ENCODE assay signal across 11 cellular contexts in genomic region chr6:158068156-158068892, GRCh38.
A peak's percentile ranks its signal among the peaks of the same experiment; 100 is the strongest.
DNase-seq lines count a peak whose midpoint lies in the region; FAIRE-seq and TF ChIP-seq lines count a peak whose summit lies in the region.
"Had no signal": no experiment of that assay in that cellular context is flagged by ENCODE, and none has a peak within 500 bp of the region (broad histone marks: within the 10 kb centered on the region; RNA-seq: fewer than 3 reads in every experiment).

No MANE protein-coding gene starts in this region.

- TF ChIP-seq CTCF in ascending aorta (IDR thresholded peaks at IDR 0.05) = no peak
- no peak for TF ChIP-seq CTCF in kidney (IDR thresholded peaks at IDR 0.05; ENCODE audit: borderline replicate concordance, extremely low read depth, insufficient read depth)
- no peak for TF ChIP-seq CTCF in thyroid gland (IDR thresholded peaks at IDR 0.05)
- TF ChIP-seq CTCF in nephron progenitor cell (IDR thresholded peaks at IDR 0.05) = no peak

- H3K36me3 ChIP-seq in ascending aorta (peaks cover 13 to 54% of the 10 kb centered on the region in 2 donors), kidney (ENCODE audit: control insufficient read depth in 1 of 2, insufficient read depth in 2 of 2, low read length in 2 of 2) (peaks cover 0 to 3% of the 10 kb centered on the region in 2 donors), thyroid gland (peaks cover 0 to 12% of the 10 kb centered on the region in 2 donors)

- H3K4me1 Mint-ChIP-seq in activated T-cell treated with anti-CD3 and anti-CD28 coated beads, Interleukin-2, amount 50 U/mL, for 24 hours (ENCODE audit: low read depth) = peaks cover 31% of the 10 kb centered on the region
- peaks cover 34% of the 10 kb centered on the region for H3K4me1 Mint-ChIP-seq in nephron progenitor cell

- H3K9me3 Mint-ChIP-seq in activated T-cell treated with anti-CD3 and anti-CD28 coated beads, Interleukin-2, amount 50 U/mL, for 24 hours = no peaks in the 10 kb centered on the region
- no peaks in the 10 kb centered on the region for H3K9me3 Mint-ChIP-seq in nephron progenitor cell
- H3K9me3 Mint-ChIP-seq: activated T-cell treated with anti-CD3 and anti-CD28 coated beads, Interleukin-2, amount 50 U/mL, for 4 hours had no signal

- no peak for DNase-seq in activated T-cell treated with anti-CD3 and anti-CD28 coated beads, Interleukin-2, amount 50 U/mL, for 24 hours
- no peak for DNase-seq in activated T-cell treated with anti-CD3 and anti-CD28 coated beads, Interleukin-2, amount 50 U/mL, for 1 hour
- no peak for DNase-seq in ascending aorta (ENCODE audit: low spot score in 2 of 2)
- peak; percentile 58 for DNase-seq in kidney
- DNase-seq in thyroid gland = no peak
- no peak for DNase-seq in D341Med (ENCODE audit: low spot score)
- DNase-seq in nephron progenitor cell = no peak
- no peak for DNase-seq in HK-2 (ENCODE audit: unreplicated experiment)
- DNase-seq: activated T-cell treated with anti-CD3 and anti-CD28 coated beads, Interleukin-2, amount 50 U/mL, for 4 hours; caudate nucleus had no signal

- H3K27ac Mint-ChIP-seq in activated T-cell treated with anti-CD3 and anti-CD28 coated beads, Interleukin-2, amount 50 U/mL, for 24 hours = peak overlapping the region; percentile 76
- no peak overlapping the region for H3K27ac Mint-ChIP-seq in nephron progenitor cell

- H3K4me1 ChIP-seq in ascending aorta = peaks cover 0 to 11% of the 10 kb centered on the region in 2 donors
- H3K4me1 ChIP-seq in kidney (ENCODE audit: control insufficient read depth in 1 of 2, insufficient read depth in 1 of 2, low read depth in 1 of 2, low read length in 2 of 2) = peaks cover 0 to 6% of the 10 kb centered on the region in 2 donors
- H3K4me1 ChIP-seq in thyroid gland = peaks cover 13 to 37% of the 10 kb centered on the region in 2 donors

- peak overlapping the region; percentile 68 to 72 for H3K27ac ChIP-seq in ascending aorta
- no peak overlapping the region for H3K27ac ChIP-seq in kidney (ENCODE audit: low read depth in 2 of 2, low read length in 2 of 2)
- H3K27ac ChIP-seq in thyroid gland = peak overlapping the region; percentile 65 to 81 (median 74)

- H3K9ac ChIP-seq in kidney (ENCODE audit: low read length in 2 of 2) = no peak overlapping the region

- no peaks in the 10 kb centered on the region for H3K27me3 Mint-ChIP-seq in activated T-cell treated with anti-CD3 and anti-CD28 coated beads, Interleukin-2, amount 50 U/mL, for 24 hours
- H3K27me3 Mint-ChIP-seq in nephron progenitor cell (ENCODE audit: low read depth, poor library complexity) = peaks cover 2% of the 10 kb centered on the region

- peak in 1 of 2 donors; percentile 53 for TF ChIP-seq POLR2A in thyroid gland (IDR thresholded peaks at IDR 0.05)

- H3K36me3 Mint-ChIP-seq in activated T-cell treated with anti-CD3 and anti-CD28 coated beads, Interleukin-2, amount 50 U/mL, for 24 hours (ENCODE audit: low read depth) = peaks cover 78% of the 10 kb centered on the region
- no peaks in the 10 kb centered on the region for H3K36me3 Mint-ChIP-seq in nephron progenitor cell (ENCODE audit: low read depth)

- no peaks in the 10 kb centered on the region for H3K27me3 ChIP-seq in ascending aorta
- H3K27me3 ChIP-seq in thyroid gland = no peaks in the 10 kb centered on the region
- H3K27me3 ChIP-seq: right atrium auricular region had no signal

- WGBS in thyroid gland, 2 donors = 62 to 78% methylated on average over 10 of the region's 10 CpGs

- no peak overlapping the region for H3K4me3 Mint-ChIP-seq in activated T-cell treated with anti-CD3 and anti-CD28 coated beads, Interleukin-2, amount 50 U/mL, for 24 hours
- H3K4me3 Mint-ChIP-seq in nephron progenitor cell = no peak overlapping the region
- H3K4me3 Mint-ChIP-seq: activated T-cell treated with anti-CD3 and anti-CD28 coated beads, Interleukin-2, amount 50 U/mL, for 4 hours had no signal

- H3K4me3 ChIP-seq in ascending aorta (no peak overlapping the region), kidney (ENCODE audit: low read length in 2 of 2) (no peak overlapping the region), thyroid gland (replicated peaks in 1 of 3) (no peak overlapping the region)
- H3K4me3 ChIP-seq: right atrium auricular region had no signal

- intact Hi-C loops in ascending aorta (cut with DNase I) = loop anchor here (2.0 to 10.0 kb wide), 2 partner anchors 28 to 424 kb away; no protein-coding TSS in a partner anchor
- intact Hi-C loops in kidney (cut with DNase I) = no loop called here
- intact Hi-C loops in thyroid gland (cut with DNase I) = no loop called here

- FAIRE-seq in kidney (lab: Jason Lieb, UNC) = no peak

- H3K9me3 ChIP-seq in ascending aorta (no peaks in the 10 kb centered on the region), kidney (ENCODE audit: control insufficient read depth in 1 of 2, low read length in 2 of 2) (no peaks in the 10 kb centered on the region), thyroid gland (no peaks in the 10 kb centered on the region)
- H3K9me3 ChIP-seq: right atrium auricular region had no signal

Comparison
In these comparisons a context has a peak if more than half of its experiments do, and no peak if none do; other contexts are left out.
1. H3K27ac ChIP-seq: peak in ascending aorta (2 of 2) and thyroid gland (3 of 3); none in kidney (0 of 2).